In the genomic region with DNA sequence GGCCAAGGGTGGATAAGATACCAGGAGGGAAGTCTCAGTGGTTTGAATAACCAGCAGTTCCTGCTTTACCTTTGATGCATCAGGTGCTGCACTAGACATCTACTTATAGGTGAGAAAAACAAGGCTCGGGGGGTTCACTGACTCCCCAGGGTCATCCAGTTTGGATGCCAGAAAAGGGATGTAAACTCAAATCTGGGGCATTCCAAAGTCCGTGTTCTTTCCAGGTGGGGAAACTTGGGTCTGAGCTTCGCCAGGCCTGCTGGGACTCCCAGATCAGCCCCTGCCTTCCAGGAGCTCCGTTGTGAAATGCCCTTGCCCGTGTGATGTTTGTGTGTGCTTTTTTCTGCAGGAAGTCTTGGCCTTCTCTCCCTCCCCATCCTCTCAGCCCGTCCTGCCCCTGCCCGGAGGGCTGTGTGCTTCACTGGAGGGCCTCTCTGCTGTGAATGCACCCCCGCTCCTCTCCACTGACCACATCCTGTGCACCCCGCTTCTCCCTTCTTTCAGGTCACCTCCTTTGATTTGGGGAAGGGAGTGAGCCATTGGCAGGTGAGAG, we compare ENCODE assay signal across 1 cellular context.
TF ChIP-seq lines count a peak whose summit lies in the region.

No MANE protein-coding gene starts in this region.

TF ChIP-seq in SK-N-SH treated with all-trans-retinoic acid at 6 μM for 48 hours, 23 proteins besides CTCF, POLR2A, EP300 and RAD21 (continued from another document):
- TF ChIP-seq ARNTL (CRISPR knock-in tag; IDR thresholded peaks at IDR 0.05; ENCODE audit: borderline replicate concordance, low read depth) (no peak), OSR1 (CRISPR knock-in tag; IDR thresholded peaks at IDR 0.05) (no peak), PPARA (CRISPR knock-in tag; IDR thresholded peaks at IDR 0.05; ENCODE audit: borderline replicate concordance) (no peak), RARB (CRISPR knock-in tag; IDR thresholded peaks at IDR 0.05) (no peak)
TF ChIP-seq in SK-N-SH treated with all-trans-retinoic acid at 6 μM for 48 hours: peak in this region for 0.
